ENCODE assay signal across 8 cellular contexts in genomic region chr6:165850434-165851019, GRCh38.
DNase-seq lines count a peak whose midpoint lies in the region; ATAC-seq lines count a peak whose summit lies in the region.

No MANE protein-coding gene starts in this region.

- intact Hi-C loops in naive thymus-derived CD4-positive, alpha-beta T cell (cut with micrococcal nuclease): loop anchor here in 1 of 2 donors (1.0 kb wide), 2 partner anchors 121 to 410 kb away; no protein-coding TSS in a partner anchor

- H3K27ac ChIP-seq in naive thymus-derived CD4-positive, alpha-beta T cell (ENCODE audit: low read depth, low read length): no peak overlapping the region

- H3K9me3 Mint-ChIP-seq in activated CD8-positive, alpha-beta memory T cell treated with anti-CD3 and anti-CD28 coated beads, Interleukin-2, amount 10 ng/mL, durations not matched to agents 7 days and 5 days (ENCODE audit: low read depth): no peaks in the 10 kb centered on the region
- peaks cover 0 to 2% (median 0%) of the 10 kb centered on the region in 11 donors for H3K9me3 Mint-ChIP-seq in naive thymus-derived CD4-positive, alpha-beta T cell

- H3K4me3 Mint-ChIP-seq in activated CD8-positive, alpha-beta memory T cell treated with anti-CD3 and anti-CD28 coated beads, Interleukin-2, amount 10 ng/mL, durations not matched to agents 7 days and 5 days: no peak overlapping the region
- peak overlapping the region in 3 of 10 donors; percentile 31 to 52 (median 39) for H3K4me3 Mint-ChIP-seq in naive thymus-derived CD4-positive, alpha-beta T cell

- no peaks in the 10 kb centered on the region for H3K36me3 ChIP-seq in naive thymus-derived CD4-positive, alpha-beta T cell (ENCODE audit: control insufficient read depth in 2 of 3, insufficient read depth in 3 of 3, low read length in 3 of 3)

- POLR2A ChIA-PET in naive thymus-derived CD4-positive, alpha-beta T cell (lab: Charles Lee): no interaction called here

- peak; percentile 84 for ATAC-seq in GM18861 (IDR thresholded peaks at IDR 0.05; ENCODE audit: unreplicated experiment)
- peak; percentile 88 for ATAC-seq in HG03064 (IDR thresholded peaks at IDR 0.05; ENCODE audit: low read depth, unreplicated experiment)
- peak; percentile 51 for ATAC-seq in activated CD8-positive, alpha-beta memory T cell treated with anti-CD3 and anti-CD28 coated beads, Interleukin-2, amount 10 ng/mL, durations not matched to agents 7 days and 5 days
- ATAC-seq in esophagus mucosa: peak; percentile 71
- peak; percentile 73 for ATAC-seq in naive thymus-derived CD4-positive, alpha-beta T cell

- H3K36me3 Mint-ChIP-seq in activated CD8-positive, alpha-beta memory T cell treated with anti-CD3 and anti-CD28 coated beads, Interleukin-2, amount 10 ng/mL, durations not matched to agents 7 days and 5 days: no peaks in the 10 kb centered on the region
- H3K36me3 Mint-ChIP-seq in naive thymus-derived CD4-positive, alpha-beta T cell: peaks cover 0 to 4% (median 0%) of the 10 kb centered on the region in 5 donors

- peaks cover 5% of the 10 kb centered on the region for H3K4me1 Mint-ChIP-seq in activated CD8-positive, alpha-beta memory T cell treated with anti-CD3 and anti-CD28 coated beads, Interleukin-2, amount 10 ng/mL, durations not matched to agents 7 days and 5 days
- H3K4me1 Mint-ChIP-seq in naive thymus-derived CD4-positive, alpha-beta T cell: peaks cover 3 to 13% (median 7%) of the 10 kb centered on the region in 7 donors

- H3K4me3 ChIP-seq in naive thymus-derived CD4-positive, alpha-beta T cell (ENCODE audit: low read length): no peak overlapping the region

- peaks cover 0 to 1% of the 10 kb centered on the region in 2 donors for H3K27me3 ChIP-seq in naive thymus-derived CD4-positive, alpha-beta T cell (ENCODE audit: control insufficient read depth in 2 of 2, insufficient read depth in 2 of 2, low read length in 2 of 2)

- no peaks in the 10 kb centered on the region for H3K4me1 ChIP-seq in naive thymus-derived CD4-positive, alpha-beta T cell (ENCODE audit: control insufficient read depth in 2 of 2, insufficient read depth in 2 of 2, low read length in 2 of 2)

- CTCF ChIA-PET in activated CD8-positive, alpha-beta memory T cell treated with anti-CD3 and anti-CD28 coated beads, Interleukin-2, amount 10 ng/mL, durations not matched to agents 7 days and 5 days (lab: Charles Lee): interaction anchor here (1.0 to 2.0 kb wide), 7 partner anchors 9 to 437 kb away, joined by 3 to 18 read pairs (median 3); no protein-coding TSS in a partner anchor
- CTCF ChIA-PET in naive thymus-derived CD4-positive, alpha-beta T cell (lab: Charles Lee): interaction anchor here (0.8 kb wide), 1 partner anchor 9 kb away, joined by 3 read pairs; no protein-coding TSS in a partner anchor

- H3K9me3 ChIP-seq in naive thymus-derived CD4-positive, alpha-beta T cell (ENCODE audit: control insufficient read depth in 2 of 3, low read length in 3 of 3): no peaks in the 10 kb centered on the region

- peaks cover 59% of the 10 kb centered on the region for H3K27me3 Mint-ChIP-seq in activated CD8-positive, alpha-beta memory T cell treated with anti-CD3 and anti-CD28 coated beads, Interleukin-2, amount 10 ng/mL, durations not matched to agents 7 days and 5 days
- peaks cover 60 to 73% (median 66%) of the 10 kb centered on the region in 5 donors for H3K27me3 Mint-ChIP-seq in naive thymus-derived CD4-positive, alpha-beta T cell

- DNase-seq in Ammon's horn (ENCODE audit: low spot score): peak; percentile 84
- peak; percentile 57 for DNase-seq in NCI-H774 (lab: John Stamatoyannopoulos, UW)
- DNase-seq in activated CD8-positive, alpha-beta memory T cell treated with anti-CD3 and anti-CD28 coated beads, Interleukin-2, amount 10 ng/mL, durations not matched to agents 7 days and 5 days: peak; percentile 53
- peak in 7 of 9 donors; percentile 11 to 60 (median 33) for DNase-seq in naive thymus-derived CD4-positive, alpha-beta T cell
- DNase-seq in stimulated activated naive CD4-positive, alpha-beta T cell (lab: John Stamatoyannopoulos, UW): peak in 5 of 6 experiments; percentile 5 to 34 (median 29)

- H3K27ac Mint-ChIP-seq in activated CD8-positive, alpha-beta memory T cell treated with anti-CD3 and anti-CD28 coated beads, Interleukin-2, amount 10 ng/mL, durations not matched to agents 7 days and 5 days: no peak overlapping the region
- no peak overlapping the region for H3K27ac Mint-ChIP-seq in naive thymus-derived CD4-positive, alpha-beta T cell

Comparison
In these comparisons a context has a peak if more than half of its experiments do, and no peak if none do; other contexts are left out.
1. DNase-seq: peak in every context shown above with its lines; median percentile 84 in Ammon's horn; 57 in NCI-H774; 53 in activated CD8-positive, alpha-beta memory T cell treated with anti-CD3 and anti-CD28 coated beads, Interleukin-2, amount 10 ng/mL, durations not matched to agents 7 days and 5 days; 33 in naive thymus-derived CD4-positive, alpha-beta T cell; 29 in stimulated activated naive CD4-positive, alpha-beta T cell.